Comparison of ENCODE assay signal across 24 cellular contexts in the genomic region with DNA sequence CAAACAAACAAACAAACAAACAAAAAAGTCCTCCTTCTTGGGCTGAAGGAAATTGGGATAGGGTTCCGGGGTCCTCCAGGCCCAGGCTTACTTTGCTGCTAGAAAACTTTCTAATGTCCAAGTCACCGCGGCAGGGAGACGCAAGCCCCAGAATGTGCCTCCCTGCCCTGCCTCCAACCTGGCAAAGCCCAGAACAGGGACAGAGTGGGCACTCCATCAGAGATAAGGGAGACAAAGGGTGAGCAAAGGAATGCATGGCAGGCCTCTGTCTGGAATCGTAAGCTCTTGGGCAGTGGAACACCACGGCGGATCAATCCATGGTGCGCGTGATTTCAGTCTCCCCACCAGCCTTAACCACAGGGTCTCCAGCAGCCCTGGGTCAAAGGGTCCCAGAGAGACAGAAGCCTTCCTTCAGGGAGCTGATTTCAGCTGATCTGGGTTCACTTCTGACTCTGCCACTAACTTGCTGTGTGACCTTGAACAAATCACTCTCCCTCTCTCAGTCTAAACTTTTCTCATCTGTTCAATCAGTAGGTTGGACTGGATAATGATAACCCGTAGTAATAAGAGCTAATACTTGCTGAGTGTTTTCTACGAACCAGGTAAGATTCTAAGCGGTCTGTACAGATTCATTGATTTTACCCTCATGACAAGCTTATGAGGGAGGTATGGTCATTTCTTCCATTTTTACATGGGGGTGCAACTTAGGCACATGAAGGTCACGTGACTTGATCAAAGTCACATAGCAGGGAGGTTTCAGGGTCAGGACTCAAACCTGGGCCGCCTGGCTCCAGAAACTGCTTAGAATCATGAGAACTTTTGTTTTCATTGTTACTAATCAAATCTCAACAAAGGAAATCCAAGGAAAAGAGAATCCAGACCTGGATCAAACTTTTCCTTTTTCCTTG. TPM values are rescaled to one million over a fixed set of nuclear protein-coding genes. Genes with fewer than 3 reads are reported as not detected.
DNase-seq lines count a peak whose midpoint lies in the region; ATAC-seq, FAIRE-seq and TF ChIP-seq lines count a peak whose summit lies in the region.
"Had no signal": no experiment of that assay in that cellular context is flagged by ENCODE, and none has a peak within 500 bp of the region (broad histone marks: within the 10 kb centered on the region; RNA-seq: fewer than 3 reads in every experiment).

No MANE protein-coding gene starts in this region.

- no peak for TF ChIP-seq RAD21 in GM12878 (IDR thresholded peaks at IDR 0.05; ENCODE audit: insufficient read depth, low read depth, low read length)

- SMC1A ChIA-PET in GM12878 (lab: Charles Lee; ENCODE audit: uncharacterized antibody, unreplicated experiment) = no interaction called here

- ATAC-seq in GM12878 (no peak), HG03520 (IDR thresholded peaks at IDR 0.05; ENCODE audit: unreplicated experiment) (no peak)
- no peak for ATAC-seq in activated T-helper 17 cell treated with anti-CD3 and anti-CD28 coated beads, Interleukin-2, amount 50 U/mL, for 72 hours (replicated peaks)
- ATAC-seq: stimulated activated memory B cell treated with anti-CD40 and anti-IgM and Interleukin-4, amounts not matched to agents 10 μg/mL and 1 μg/mL and 100 μg/mL, for 72 hours had no signal

- CTCF ChIA-PET in GM12878 (lab: Yijun Ruan, JAX) = no interaction called here

- H3K4me3 ChIP-seq in GM12878 = no peak overlapping the region
- no peak overlapping the region for H3K4me3 ChIP-seq in cardiac muscle cell
- H3K4me3 ChIP-seq in thyroid gland (replicated peaks in 1 of 3) = no peak overlapping the region

- no peaks in the 10 kb centered on the region for H4K20me1 ChIP-seq in GM12878 (ENCODE audit: control insufficient read depth, insufficient read depth)

- 80% methylated on average over 14 of the region's 14 CpGs for WGBS in GM12878 (ENCODE audit: insufficient coverage, insufficient replicate concordance, low lambda C conversion rate, missing lambda C conversion rate)
- 89 to 95% methylated on average over 9 to 14 of the region's 14 CpGs for WGBS in thyroid gland, 2 donors

- TF ChIP-seq EP300 in GM12878 (IDR thresholded peaks at IDR 0.05; ENCODE audit: borderline replicate concordance in 1 of 2, control insufficient read depth in 1 of 2, low read depth in 2 of 2, low read length in 2 of 2) = no peak

- H3K9me3 Mint-ChIP-seq in mesothelial cell of epicardium = peaks cover 4% of the 10 kb centered on the region
- H3K9me3 Mint-ChIP-seq in activated T-helper 17 cell treated with anti-CD3 and anti-CD28 coated beads, Interleukin-2, amount 50 U/mL, for 72 hours = no peaks in the 10 kb centered on the region
- H3K9me3 Mint-ChIP-seq: activated CD4-positive, alpha-beta memory T cell treated with anti-CD3 and anti-CD28 coated beads for 36 hours; stimulated activated memory B cell treated with anti-CD40 and anti-IgM and Interleukin-4, amounts not matched to agents 10 μg/mL and 1 μg/mL and 100 μg/mL, for 72 hours had no signal

- H3K9me3 ChIP-seq in GM12878 (replicated peaks; ENCODE audit: control insufficient read depth, insufficient read depth, low read length) (no peaks in the 10 kb centered on the region), cardiac muscle cell (ENCODE audit: low read depth) (no peaks in the 10 kb centered on the region), thyroid gland (no peaks in the 10 kb centered on the region)
- H3K9me3 ChIP-seq: neutrophil had no signal

- H3K4me3 Mint-ChIP-seq in mesothelial cell of epicardium = no peak overlapping the region
- H3K4me3 Mint-ChIP-seq in activated T-helper 17 cell treated with anti-CD3 and anti-CD28 coated beads, Interleukin-2, amount 50 U/mL, for 72 hours = no peak overlapping the region
- H3K4me3 Mint-ChIP-seq: activated CD4-positive, alpha-beta memory T cell treated with anti-CD3 and anti-CD28 coated beads for 36 hours; stimulated activated memory B cell treated with anti-CD40 and anti-IgM and Interleukin-4, amounts not matched to agents 10 μg/mL and 1 μg/mL and 100 μg/mL, for 72 hours had no signal

- in situ Hi-C loops in GM12878 (cut with MboI) = no loop called here

- peaks cover 51% of the 10 kb centered on the region for H3K36me3 Mint-ChIP-seq in mesothelial cell of epicardium
- peaks cover 17% of the 10 kb centered on the region for H3K36me3 Mint-ChIP-seq in activated T-helper 17 cell treated with anti-CD3 and anti-CD28 coated beads, Interleukin-2, amount 50 U/mL, for 72 hours (ENCODE audit: low read depth)

- no peaks in the 10 kb centered on the region for H3K4me1 ChIP-seq in GM12878 (ENCODE audit: control insufficient read depth, insufficient read depth, low read length)
- H3K4me1 ChIP-seq in cardiac muscle cell (ENCODE audit: low read depth) = peaks cover 20% of the 10 kb centered on the region
- H3K4me1 ChIP-seq in thyroid gland = peaks cover 24 to 25% of the 10 kb centered on the region in 2 donors

- TF ChIP-seq POLR2A in GM12878 (IDR thresholded peaks at IDR 0.05; ENCODE audit: low read depth, low read length) (no peak), thyroid gland (IDR thresholded peaks at IDR 0.05) (no peak)

- DNase-seq in GM12878 (ENCODE audit: low read depth, low spot score) = no peak
- DNase-seq in cardiac muscle cell (ENCODE audit: low read depth in 1 of 2, low spot score in 1 of 2) = no peak
- DNase-seq in mesothelial cell of epicardium (ENCODE audit: low spot score in 2 of 2, unreplicated experiment in 2 of 2) = no peak
- no peak for DNase-seq in thyroid gland
- DNase-seq in activated CD4-positive, alpha-beta T cell treated with anti-CD3 and anti-CD28 coated beads, Interleukin-2, amount 50 U/mL, for 48 hours = no peak
- DNase-seq: activated CD4-positive, alpha-beta memory T cell treated with anti-CD3 and anti-CD28 coated beads for 36 hours; activated effector memory CD4-positive, alpha-beta T cell treated with anti-CD3 and anti-CD28 coated beads, Interleukin-2, amount 50 U/mL, for 16 hours; C1 segment of cervical spinal cord; Calu3; effector CD4-positive, alpha-beta T cell; erythroblast; foreskin fibroblast; HCEC 1CT; hypothalamus; NCI-H187; NCI-H2227 treated with DMSO at 0.1 percent for 48 hours; NCI-H69; RPMI8226; stimulated activated CD4-positive, alpha-beta T cell treated with anti-CD3 and anti-CD28 coated beads, Interleukin-4, amount 100 ng/mL, for 1 hour had no signal

- no peaks in the 10 kb centered on the region for H3K36me3 ChIP-seq in GM12878 (ENCODE audit: control insufficient read depth in 2 of 2, insufficient read depth in 2 of 2, low read length in 1 of 2)
- H3K36me3 ChIP-seq in cardiac muscle cell = peaks cover 26% of the 10 kb centered on the region
- H3K36me3 ChIP-seq in thyroid gland = peaks cover 23 to 40% of the 10 kb centered on the region in 2 donors

- H3K27ac ChIP-seq in GM12878 (ENCODE audit: control insufficient read depth, insufficient read depth) = no peak overlapping the region
- peak overlapping the region; percentile 100 for H3K27ac ChIP-seq in cardiac muscle cell
- H3K27ac ChIP-seq in thyroid gland = peak overlapping the region; percentile 76 to 83 (median 82)
- H3K27ac ChIP-seq: HL-60, neutrophil had no signal

- intact Hi-C loops in GM12878 (cut with micrococcal nuclease; ENCODE audit: unreplicated experiment) = no loop called here
- intact Hi-C loops in thyroid gland (cut with DNase I) = no loop called here

- peak overlapping the region; percentile 98 for H3K27ac Mint-ChIP-seq in mesothelial cell of epicardium
- H3K27ac Mint-ChIP-seq in activated T-helper 17 cell treated with anti-CD3 and anti-CD28 coated beads, Interleukin-2, amount 50 U/mL, for 72 hours = no peak overlapping the region
- H3K27ac Mint-ChIP-seq: activated CD4-positive, alpha-beta memory T cell treated with anti-CD3 and anti-CD28 coated beads for 36 hours; stimulated activated memory B cell treated with anti-CD40 and anti-IgM and Interleukin-4, amounts not matched to agents 10 μg/mL and 1 μg/mL and 100 μg/mL, for 72 hours had no signal

- peaks cover 18% of the 10 kb centered on the region for H3K4me1 Mint-ChIP-seq in mesothelial cell of epicardium
- peaks cover 5% of the 10 kb centered on the region for H3K4me1 Mint-ChIP-seq in activated T-helper 17 cell treated with anti-CD3 and anti-CD28 coated beads, Interleukin-2, amount 50 U/mL, for 72 hours
- H3K4me1 Mint-ChIP-seq: stimulated activated memory B cell treated with anti-CD40 and anti-IgM and Interleukin-4, amounts not matched to agents 10 μg/mL and 1 μg/mL and 100 μg/mL, for 72 hours had no signal

- no peaks in the 10 kb centered on the region for H3K79me2 ChIP-seq in GM12878 (ENCODE audit: control insufficient read depth, insufficient read depth, low read length)

- RAD21 ChIA-PET in GM12878 (lab: Charles Lee; ENCODE audit: unreplicated experiment) = no interaction called here

- no peaks in the 10 kb centered on the region for H3K27me3 ChIP-seq in GM12878 (replicated peaks in 1 of 2; ENCODE audit: control insufficient read depth in 2 of 2, insufficient read depth in 2 of 2, low read length in 1 of 2)
- H3K27me3 ChIP-seq in cardiac muscle cell = no peaks in the 10 kb centered on the region
- H3K27me3 ChIP-seq in thyroid gland = no peaks in the 10 kb centered on the region
- H3K27me3 ChIP-seq: neutrophil had no signal

- TF ChIP-seq CTCF in GM12878 (IDR thresholded peaks at IDR 0.05 in 2 of 3, conservative IDR thresholded peaks at IDR 0.05 in 1 of 3; ENCODE audit: control insufficient read depth in 2 of 3, extremely low read depth in 1 of 3, insufficient read depth in 1 of 3, low read depth in 3 of 3, low read length in 3 of 3) (no peak), cardiac muscle cell (IDR thresholded peaks at IDR 0.05; ENCODE audit: low read depth, low read length) (no peak), mesothelial cell of epicardium (IDR thresholded peaks at IDR 0.05; ENCODE audit: unreplicated experiment) (no peak), thyroid gland (IDR thresholded peaks at IDR 0.05) (no peak)

- H3K4me2 ChIP-seq in GM12878 (ENCODE audit: control insufficient read depth, insufficient read depth) = no peak overlapping the region

- FAIRE-seq in GM12878 (lab: Jason Lieb, UNC) = no peak

- BruUV-seq in GM12878 (replicated peaks; lab: Mats Ljungman, UMichigan) = no TSS peak

- POLR2A ChIA-PET in GM12878 (lab: Charles Lee) = no interaction called here

- no peaks in the 10 kb centered on the region for H3K27me3 Mint-ChIP-seq in mesothelial cell of epicardium (ENCODE audit: low read depth)
- no peaks in the 10 kb centered on the region for H3K27me3 Mint-ChIP-seq in activated T-helper 17 cell treated with anti-CD3 and anti-CD28 coated beads, Interleukin-2, amount 50 U/mL, for 72 hours
- H3K27me3 Mint-ChIP-seq: activated CD4-positive, alpha-beta memory T cell treated with anti-CD3 and anti-CD28 coated beads for 36 hours; stimulated activated memory B cell treated with anti-CD40 and anti-IgM and Interleukin-4, amounts not matched to agents 10 μg/mL and 1 μg/mL and 100 μg/mL, for 72 hours had no signal

- no peak overlapping the region for H3K9ac ChIP-seq in GM12878 (ENCODE audit: control insufficient read depth, insufficient read depth, low read length)

- H2AFZ ChIP-seq in GM12878 (ENCODE audit: control insufficient read depth, low read depth, low read length) = no peak overlapping the region

RNA-seq across cellular contexts. Expression of a gene that starts 12.7 kb away (rescaled TPM):
- total RNA-seq in GM12878 (2013; cell fraction: nucleolus; rRNA removed) = 4.2 and 5.1 TPM in 2 replicates
- total RNA-seq in GM12878 (2014; rRNA removed) (0.23 and 0.65 TPM in 2 replicates), GM12878 (2014; rRNA removed; fragmentation: Illumina TruSeq; extraction: Trizol) (0.18 and 0.27 TPM in 2 replicates), GM12878 (2021) (0.41 and 0.56 TPM in 2 replicates), cardiac muscle cell (33.7 and 57.8 TPM in 2 replicates), mesothelial cell of epicardium (40.9 to 49.5 TPM (median 45.4 TPM) in 3 replicates), thyroid gland (10 to 100 TPM; 22.0 to 37.8 (median 31.6) TPM)
- polyA plus RNA-seq in GM12878 (2011; ENCODE audit: low read depth) = 0.45 TPM
- polyA plus RNA-seq in GM12878 (2011; rRNA removed) (0.61 and 0.73 TPM in 2 replicates), GM12878 (2014; fragmentation: Illumina TruSeq; extraction: Trizol) (0.35 TPM in 1 of 2 replicates, not detected in the other), GM12878 (2014; fragmentation: Nextera tagmentation; extraction: Ambion mirVana) (under 1 TPM; 0.07 to 0.14 TPM), GM12878 (2014; rRNA removed) (0.47 and 0.57 TPM in 2 replicates), GM12878 (2016; fragmentation: Nextera tagmentation; extraction: Ambion mirVana) (under 1 TPM; 0.05 to 0.11 TPM), cardiac muscle cell (68.4 and 69.3 TPM in 2 replicates)
- polyA plus RNA-seq in GM12878 (2011; cell fraction: cytosol; rRNA removed) = 0.34 and 0.38 TPM in 2 replicates
- 1.4 and 1.5 TPM in 2 replicates for polyA plus RNA-seq in GM12878 (2011; cell fraction: nucleus; rRNA removed)
- polyA plus RNA-seq in GM12878 (2012) = 0.86 and 0.91 TPM in 2 replicates
- 0.22 and 0.57 TPM in 2 replicates for polyA minus RNA-seq in GM12878 (2011; rRNA and poly(A)+ RNA removed)
- 0.83 and 1.6 TPM in 2 replicates for polyA minus RNA-seq in GM12878 (2011; cell fraction: cytosol; rRNA and poly(A)+ RNA removed)
- polyA minus RNA-seq in GM12878 (2011; cell fraction: nucleus; rRNA and poly(A)+ RNA removed) = 0.48 and 0.73 TPM in 2 replicates
- total RNA-seq in activated T-helper 17 cell treated with anti-CD3 and anti-CD28 coated beads, Interleukin-2, amount 50 U/mL, for 72 hours = 1 to 10 TPM; 3.2 to 3.5 TPM
